Comparison of ENCODE assay signal across 8 cellular contexts in the genomic region with DNA sequence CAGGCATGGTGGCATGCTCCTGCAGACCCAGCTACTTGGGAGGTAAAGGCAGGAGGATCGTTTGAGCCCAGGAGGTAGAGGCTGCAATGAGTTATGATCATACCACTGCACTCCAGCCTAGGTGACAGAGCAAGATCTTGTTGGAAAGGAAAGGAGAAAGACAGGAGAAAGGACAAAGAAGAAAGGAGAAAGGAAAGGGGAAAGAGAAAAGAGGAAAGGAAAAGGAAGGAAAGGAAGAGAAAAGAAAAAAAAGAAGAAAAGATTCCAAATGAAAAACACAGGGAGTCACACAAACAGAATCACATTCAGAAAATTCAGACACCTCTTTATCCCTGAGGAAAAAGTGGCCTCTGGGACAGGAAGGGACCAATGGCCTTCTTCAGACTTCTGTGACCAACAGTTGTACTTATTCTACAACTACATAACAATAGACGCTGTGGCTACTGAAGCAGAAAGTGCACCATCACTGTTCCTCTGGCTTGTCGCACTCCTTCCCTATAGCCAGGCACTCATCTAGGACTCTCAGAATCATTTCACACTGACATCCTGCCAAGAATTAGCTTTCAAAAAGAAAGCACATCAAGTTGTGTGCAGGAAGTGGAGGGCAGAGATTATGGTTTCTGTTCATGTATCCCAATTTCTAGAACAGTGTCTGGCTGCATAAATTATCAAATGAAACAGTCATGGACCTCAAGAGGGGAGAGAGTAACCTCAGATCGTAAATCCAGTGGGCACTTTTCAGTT. TPM values are rescaled to one million over a fixed set of nuclear protein-coding genes. Genes with fewer than 3 reads are reported as not detected.
DNase-seq lines count a peak whose midpoint lies in the region; ATAC-seq and TF ChIP-seq lines count a peak whose summit lies in the region.

No MANE protein-coding gene starts in this region.

- TF ChIP-seq CTCF in GM10248 (IDR thresholded peaks at IDR 0.05; ENCODE audit: control extremely low read depth, extremely low read depth, low read depth, missing control alignments) (no peak), glutamatergic neuron (IDR thresholded peaks at IDR 0.05; ENCODE audit: partially characterized antibody, unreplicated experiment) (no peak), colonic mucosa (IDR thresholded peaks at IDR 0.05) (no peak)

- no peaks in the 10 kb centered on the region for H3K9me3 ChIP-seq in colonic mucosa

- intact Hi-C loops in colonic mucosa (cut with DNase I): no loop called here

- H3K9me3 Mint-ChIP-seq in glutamatergic neuron (ENCODE audit: unreplicated experiment): peaks cover 4% of the 10 kb centered on the region

- peaks cover 5% of the 10 kb centered on the region for H3K27me3 Mint-ChIP-seq in glutamatergic neuron (ENCODE audit: unreplicated experiment)

- peak; percentile 63 for ATAC-seq in GM19467 (IDR thresholded peaks at IDR 0.05; ENCODE audit: unreplicated experiment)
- ATAC-seq in HG03432 (IDR thresholded peaks at IDR 0.05; ENCODE audit: unreplicated experiment): peak; percentile 76
- no peak for ATAC-seq in HG03139 (IDR thresholded peaks at IDR 0.05; ENCODE audit: unreplicated experiment)

- DNase-seq in GM10248 (ENCODE audit: extremely low spot score): peak; percentile 23
- no peak for DNase-seq in glutamatergic neuron
- no peak for DNase-seq in retina
- no peak for DNase-seq in colonic mucosa
- DNase-seq in NCI-H2196 treated with DMSO at 0.1 percent for 48 hours (lab: John Stamatoyannopoulos, UW; ENCODE audit: unreplicated experiment): no peak

- H3K27me3 ChIP-seq in colonic mucosa: no peaks in the 10 kb centered on the region

- CTCF ChIA-PET in GM10248 (lab: Yijun Ruan, JAX): interaction anchor here (0.9 to 7.1 kb wide), 3 partner anchors 8 to 12 kb away, joined by 4 to 80 read pairs (median 4); no protein-coding TSS in a partner anchor

- H3K27ac ChIP-seq in colonic mucosa: no peak overlapping the region

- no peaks in the 10 kb centered on the region for H3K36me3 Mint-ChIP-seq in glutamatergic neuron (ENCODE audit: unreplicated experiment)

- H3K4me1 ChIP-seq in colonic mucosa: peaks cover 6% of the 10 kb centered on the region

- H3K27ac Mint-ChIP-seq in glutamatergic neuron (ENCODE audit: unreplicated experiment): no peak overlapping the region

- POLR2A ChIA-PET in GM10248 (lab: Yijun Ruan, JAX): no interaction called here

- H3K4me3 ChIP-seq in colonic mucosa: no peak overlapping the region

- no peak overlapping the region for H3K9ac ChIP-seq in colonic mucosa (ENCODE audit: low read depth in 2 of 2, low read length in 2 of 2)

- H3K36me3 ChIP-seq in colonic mucosa: no peaks in the 10 kb centered on the region

- peak overlapping the region; percentile 78 for H3K4me3 Mint-ChIP-seq in glutamatergic neuron (ENCODE audit: unreplicated experiment)

- peaks cover 38% of the 10 kb centered on the region for H3K4me1 Mint-ChIP-seq in glutamatergic neuron (ENCODE audit: low read depth, unreplicated experiment)

RNA-seq across cellular contexts. Expression of gene MTMR6, which starts 5.9 kb away (rescaled TPM):
- total RNA-seq in glutamatergic neuron (ENCODE audit: unreplicated experiment) (95.3 TPM), colonic mucosa (10 to 100 TPM; 11.0 to 16.3 TPM)

RNA-seq across cellular contexts. Expression of gene NUP58, which starts 20.1 kb away (rescaled TPM):
- 94.1 TPM for total RNA-seq in glutamatergic neuron (ENCODE audit: unreplicated experiment)
- total RNA-seq in colonic mucosa: 10 to 100 TPM; 40.7 to 52.4 TPM
